Comparison of ENCODE assay signal across 8 cellular contexts in the genomic region with DNA sequence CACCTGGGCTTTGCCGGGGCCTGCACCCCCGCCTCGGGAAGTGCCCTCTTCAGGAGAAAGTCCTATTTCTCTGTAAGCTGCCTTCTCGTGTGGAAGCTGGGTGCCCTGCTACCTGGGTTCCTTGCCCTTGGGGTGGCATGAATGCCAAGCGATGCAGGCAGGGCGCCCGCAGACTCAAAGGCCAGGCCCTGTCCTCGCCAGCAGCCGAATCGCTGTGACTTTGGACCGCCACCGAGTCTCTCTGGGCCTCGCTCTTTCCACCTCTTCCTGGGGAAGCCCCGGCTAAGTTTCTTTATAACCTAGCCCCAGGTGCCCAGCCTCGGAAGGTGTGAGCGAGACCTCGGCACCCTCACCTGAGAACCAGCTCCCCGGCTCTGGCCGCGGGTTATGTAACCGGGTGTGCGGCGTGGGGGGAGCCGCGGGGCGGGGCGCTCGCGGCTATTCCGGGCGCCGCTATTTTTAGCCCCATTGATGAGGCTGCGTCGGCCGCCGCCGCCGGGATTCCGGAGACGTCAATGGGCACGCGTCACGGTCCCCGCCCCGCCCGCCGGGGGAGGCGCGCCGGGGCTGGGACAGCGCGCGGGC.
DNase-seq lines count a peak whose midpoint lies in the region; ATAC-seq and TF ChIP-seq lines count a peak whose summit lies in the region.

No MANE protein-coding gene starts in this region.

- TF ChIP-seq CTCF in cardiac fibroblast (IDR thresholded peaks at IDR 0.05; ENCODE audit: low read depth, low read length): no peak

- peak overlapping the region; percentile 19 to 61 for H3K4me3 ChIP-seq in cardiac fibroblast (replicated peaks in 1 of 2; ENCODE audit: low read depth in 2 of 2, low read length in 2 of 2)

- ATAC-seq in GM21825 (IDR thresholded peaks at IDR 0.05; ENCODE audit: unreplicated experiment) (peak; percentile 34), HG03469 (IDR thresholded peaks at IDR 0.05; ENCODE audit: unreplicated experiment) (no peak)

- peak; percentile 89 for DNase-seq in D341Med (ENCODE audit: low spot score)
- DNase-seq in NCI-H1048 (lab: John Stamatoyannopoulos, UW): peak; percentile 55
- peak; percentile 59 to 68 (median 61) for DNase-seq in activated CD4-positive, CD25-positive, alpha-beta regulatory T cell (lab: John Stamatoyannopoulos, UW)
- peak; percentile 79 to 90 for DNase-seq in cardiac fibroblast (ENCODE audit: low read depth in 2 of 2)
- peak; percentile 68 for DNase-seq in inferior parietal cortex (ENCODE audit: extremely low spot score)
- peak; percentile 49 to 73 for DNase-seq in stimulated activated CD4-positive, alpha-beta T cell treated with anti-CD3 and anti-CD28 coated beads, Interleukin-12 subunit alpha, Interleukin-12 subunit beta, amount 100 ng/mL, for 24 hours (ENCODE audit: low read depth in 2 of 2)
